In the genomic region with DNA sequence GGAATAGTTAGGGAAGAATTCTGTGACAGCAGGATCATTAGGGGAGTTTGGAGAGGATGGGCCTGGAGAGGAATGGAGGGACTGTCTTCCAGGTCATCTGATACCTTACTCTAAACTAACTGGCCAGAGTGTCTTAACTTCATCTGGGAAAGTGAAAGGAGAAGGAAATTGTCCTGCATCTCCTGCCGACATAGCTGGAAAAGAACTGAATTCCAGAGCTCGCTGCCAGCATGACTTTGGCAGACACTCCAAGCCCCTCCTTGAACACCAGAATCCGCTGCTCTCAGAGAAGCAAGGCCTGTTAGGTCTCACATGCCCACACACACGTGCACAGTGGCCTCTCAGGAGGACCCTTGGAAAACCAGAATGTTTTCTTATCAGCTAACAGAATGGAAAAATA, we compare ENCODE assay signal across 10 cellular contexts. TPM values are rescaled to one million over a fixed set of nuclear protein-coding genes. Genes with fewer than 3 reads are reported as not detected.
DNase-seq lines count a peak whose midpoint lies in the region; ATAC-seq and TF ChIP-seq lines count a peak whose summit lies in the region.
"Had no signal": no experiment of that assay in that cellular context is flagged by ENCODE, and none has a peak within 500 bp of the region (broad histone marks: within the 10 kb centered on the region; RNA-seq: fewer than 3 reads in every experiment).

No MANE protein-coding gene starts in this region.

- H3K27me3 ChIP-seq in lower lobe of right lung (ENCODE audit: low read depth) (no peaks in the 10 kb centered on the region), stomach (no peaks in the 10 kb centered on the region)

- H3K27ac ChIP-seq in lower lobe of right lung (peak overlapping the region; percentile 66), stomach (peak overlapping the region in 4 of 5 donors; percentile 20 to 65 (median 62))

- in situ Hi-C loops in ACHN (cut with HindIII; ENCODE audit: low pct_ligation_motif_present, low pct_unique_long_range_greater_than_20kb, low sequenced_read_pairs): no loop called here

- peak; percentile 49 for DNase-seq in LHCN-M2 (ENCODE audit: low read depth)
- DNase-seq in epithelial cell of proximal tubule (ENCODE audit: low read depth): no peak
- DNase-seq in lower lobe of right lung: peak; percentile 46
- no peak for DNase-seq in stomach
- no peak for DNase-seq in ACHN
- no peak for DNase-seq in hippocampal formation (lab: John Stamatoyannopoulos, UW)
- DNase-seq: activated CD4-positive, alpha-beta T cell treated with anti-CD3 and anti-CD28 coated beads, Interleukin-2, amount 50 U/mL, for 4 hours; activated naive CD8-positive, alpha-beta T cell treated with anti-CD3 and anti-CD28 coated beads, Interleukin-2, amount 50 U/mL, for 24 hours had no signal

- H3K9me3 ChIP-seq in lower lobe of right lung (no peaks in the 10 kb centered on the region), stomach (no peaks in the 10 kb centered on the region)

- TF ChIP-seq EP300 in stomach (IDR thresholded peaks at IDR 0.05): no peak

- ATAC-seq in lower lobe of right lung (peak; percentile 59 to 74), HG03457 (IDR thresholded peaks at IDR 0.05; ENCODE audit: unreplicated experiment) (no peak), HG02973 (IDR thresholded peaks at IDR 0.05; ENCODE audit: unreplicated experiment) (no peak)
- ATAC-seq: activated naive CD8-positive, alpha-beta T cell treated with anti-CD3 and anti-CD28 coated beads, Interleukin-2, amount 50 U/mL, for 24 hours had no signal

- intact Hi-C loops in lower lobe of right lung (cut with DNase I) (no loop called here), stomach (cut with DNase I; ENCODE audit: low total_unique reads) (no loop called here)

- H3K36me3 ChIP-seq in lower lobe of right lung (no peaks in the 10 kb centered on the region), stomach (no peaks in the 10 kb centered on the region)

- 9 to 40% (median 13%) methylated on average over 4 of the region's 4 CpGs for WGBS in stomach, 5 donors

- H3K4me3 ChIP-seq in epithelial cell of proximal tubule (ENCODE audit: low read depth, low read length) (peak overlapping the region; percentile 1), lower lobe of right lung (no peak overlapping the region), stomach (peak overlapping the region in 1 of 4 donors; percentile 3)

- no peak for TF ChIP-seq CTCF in epithelial cell of proximal tubule (conservative IDR thresholded peaks at IDR 0.05; ENCODE audit: low read depth, low read length)
- TF ChIP-seq CTCF in lower lobe of right lung (IDR thresholded peaks at IDR 0.05): no peak
- TF ChIP-seq CTCF in stomach (IDR thresholded peaks at IDR 0.05): no peak

- TF ChIP-seq POLR2A in stomach (IDR thresholded peaks at IDR 0.05): no peak

- H3K4me1 ChIP-seq in lower lobe of right lung: no peaks in the 10 kb centered on the region
- peaks cover 0 to 52% (median 13%) of the 10 kb centered on the region in 4 donors for H3K4me1 ChIP-seq in stomach

RNA-seq across cellular contexts. Expression of gene ABI3BP, which starts 10.5 kb away (rescaled TPM):
- total RNA-seq in LHCN-M2 (2014; rRNA removed): 20.5 and 31.9 TPM in 2 replicates
- 68.7 TPM for polyA plus RNA-seq in LHCN-M2 (2012)
- total RNA-seq in epithelial cell of proximal tubule: 3.6 TPM in 1 of 2 replicates, not detected in the other
- 108 TPM for total RNA-seq in lower lobe of right lung
- 100 to 1,000 TPM in 2 of 5 donors, 10 to 100 TPM in 2, 1 to 10 TPM in 1; 5.5 to 252 (median 97.7) TPM for total RNA-seq in stomach
- polyA plus RNA-seq in stomach: 10 to 100 TPM in 1 of 3 donors, 1 to 10 TPM in 2; 1.5 to 13.4 (median 2.6) TPM

Comparison
In these comparisons a context has a peak if more than half of its experiments do, and no peak if none do; other contexts are left out.
1. DNase-seq: peak in LHCN-M2 (single experiment) and lower lobe of right lung (single experiment); none in epithelial cell of proximal tubule (single experiment), stomach (single experiment), ACHN (single experiment) and hippocampal formation (0 of 2).
2. ATAC-seq: peak in lower lobe of right lung (2 of 2); none in HG03457 (single experiment) and HG02973 (single experiment).